1 cellular context compared by ENCODE assay signal in genomic region chr1:28783363-28783762, GRCh38.
TF ChIP-seq lines count a peak whose summit lies in the region.

No MANE protein-coding gene starts in this region.

TF ChIP-seq in K562, 482 proteins besides CTCF, POLR2A, EP300 and RAD21:
- TF ChIP-seq, protein P1, sequence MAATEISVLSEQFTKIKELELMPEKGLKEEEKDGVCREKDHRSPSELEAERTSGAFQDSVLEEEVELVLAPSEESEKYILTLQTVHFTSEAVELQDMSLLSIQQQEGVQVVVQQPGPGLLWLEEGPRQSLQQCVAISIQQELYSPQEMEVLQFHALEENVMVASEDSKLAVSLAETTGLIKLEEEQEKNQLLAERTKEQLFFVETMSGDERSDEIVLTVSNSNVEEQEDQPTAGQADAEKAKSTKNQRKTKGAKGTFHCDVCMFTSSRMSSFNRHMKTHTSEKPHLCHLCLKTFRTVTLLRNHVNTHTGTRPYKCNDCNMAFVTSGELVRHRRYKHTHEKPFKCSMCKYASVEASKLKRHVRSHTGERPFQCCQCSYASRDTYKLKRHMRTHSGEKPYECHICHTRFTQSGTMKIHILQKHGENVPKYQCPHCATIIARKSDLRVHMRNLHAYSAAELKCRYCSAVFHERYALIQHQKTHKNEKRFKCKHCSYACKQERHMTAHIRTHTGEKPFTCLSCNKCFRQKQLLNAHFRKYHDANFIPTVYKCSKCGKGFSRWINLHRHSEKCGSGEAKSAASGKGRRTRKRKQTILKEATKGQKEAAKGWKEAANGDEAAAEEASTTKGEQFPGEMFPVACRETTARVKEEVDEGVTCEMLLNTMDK (IDR thresholded peaks at IDR 0.05; ENCODE audit: borderline replicate concordance, insufficient read depth, low read depth, low read length, poor library complexity, severe bottlenecking), result peak; percentile 37
- no peak for TF ChIP-seq MIER1 (IDR thresholded peaks at IDR 0.05; ENCODE audit: low read depth)
